Comparison of ENCODE assay signal across 1 cellular context in the genomic region with DNA sequence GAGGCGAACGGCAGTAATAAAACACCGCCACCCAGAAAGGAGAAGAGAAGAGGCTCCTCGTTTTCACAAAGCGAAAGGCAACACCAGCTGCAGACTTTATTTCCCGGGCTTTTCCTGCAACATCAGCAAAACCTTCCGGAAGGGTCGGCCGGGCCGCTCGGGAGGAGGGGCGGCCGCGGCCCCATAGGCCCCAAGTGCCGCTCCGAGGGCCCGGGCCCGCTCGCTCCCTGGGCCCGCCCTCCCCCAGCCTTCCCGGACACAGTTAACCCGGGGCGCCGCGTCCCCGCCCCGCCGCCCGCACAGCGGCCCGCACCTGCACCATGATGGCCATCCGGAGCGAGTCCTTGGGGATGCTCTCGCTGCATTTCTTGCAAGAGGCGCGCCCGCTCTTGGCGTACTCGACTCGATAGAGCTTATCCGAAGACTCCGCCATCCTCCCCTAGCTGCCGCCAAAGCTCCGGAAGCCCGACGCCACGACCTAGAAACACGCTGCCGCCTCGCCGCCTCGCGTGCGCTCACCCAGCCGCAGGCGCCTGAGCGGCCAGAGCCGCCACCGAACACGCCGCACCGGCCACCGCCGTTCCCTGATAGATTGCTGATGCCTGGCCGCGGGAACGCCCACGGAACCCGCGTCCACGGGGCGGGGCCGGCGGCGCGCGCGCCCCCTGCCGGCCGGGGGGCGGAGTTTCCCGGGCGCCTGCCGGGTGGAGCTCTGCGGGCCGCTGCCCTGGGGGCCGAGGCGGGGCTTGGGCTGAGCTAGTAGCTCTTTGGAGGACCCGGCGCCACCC.
TF ChIP-seq lines count a peak whose summit lies in the region.

A gene (minus strand): TSS at position 597 of the 788 bp plus-strand sequence. CDS start 164 bp downstream, at position 433.

TF ChIP-seq in HepG2, 621 proteins besides CTCF, POLR2A, EP300 and RAD21 (continued from another document and continues in another):
- TF ChIP-seq ZNF34 (CRISPR knock-in tag; IDR thresholded peaks at IDR 0.05; ENCODE audit: borderline replicate concordance) = 0 out of 2 replicates have a peak, but pooled peaks have one; percentile 54
- 0 out of 2 replicates have a peak, but pooled peaks have one; percentile 35 for TF ChIP-seq HIVEP1 (CRISPR knock-in tag; IDR thresholded peaks at IDR 0.05)
- TF ChIP-seq NKX3-1 (CRISPR knock-in tag; IDR thresholded peaks at IDR 0.05) = peak; percentile 84; the same call in 1 of the 2 replicates
- TF ChIP-seq, protein P1, sequence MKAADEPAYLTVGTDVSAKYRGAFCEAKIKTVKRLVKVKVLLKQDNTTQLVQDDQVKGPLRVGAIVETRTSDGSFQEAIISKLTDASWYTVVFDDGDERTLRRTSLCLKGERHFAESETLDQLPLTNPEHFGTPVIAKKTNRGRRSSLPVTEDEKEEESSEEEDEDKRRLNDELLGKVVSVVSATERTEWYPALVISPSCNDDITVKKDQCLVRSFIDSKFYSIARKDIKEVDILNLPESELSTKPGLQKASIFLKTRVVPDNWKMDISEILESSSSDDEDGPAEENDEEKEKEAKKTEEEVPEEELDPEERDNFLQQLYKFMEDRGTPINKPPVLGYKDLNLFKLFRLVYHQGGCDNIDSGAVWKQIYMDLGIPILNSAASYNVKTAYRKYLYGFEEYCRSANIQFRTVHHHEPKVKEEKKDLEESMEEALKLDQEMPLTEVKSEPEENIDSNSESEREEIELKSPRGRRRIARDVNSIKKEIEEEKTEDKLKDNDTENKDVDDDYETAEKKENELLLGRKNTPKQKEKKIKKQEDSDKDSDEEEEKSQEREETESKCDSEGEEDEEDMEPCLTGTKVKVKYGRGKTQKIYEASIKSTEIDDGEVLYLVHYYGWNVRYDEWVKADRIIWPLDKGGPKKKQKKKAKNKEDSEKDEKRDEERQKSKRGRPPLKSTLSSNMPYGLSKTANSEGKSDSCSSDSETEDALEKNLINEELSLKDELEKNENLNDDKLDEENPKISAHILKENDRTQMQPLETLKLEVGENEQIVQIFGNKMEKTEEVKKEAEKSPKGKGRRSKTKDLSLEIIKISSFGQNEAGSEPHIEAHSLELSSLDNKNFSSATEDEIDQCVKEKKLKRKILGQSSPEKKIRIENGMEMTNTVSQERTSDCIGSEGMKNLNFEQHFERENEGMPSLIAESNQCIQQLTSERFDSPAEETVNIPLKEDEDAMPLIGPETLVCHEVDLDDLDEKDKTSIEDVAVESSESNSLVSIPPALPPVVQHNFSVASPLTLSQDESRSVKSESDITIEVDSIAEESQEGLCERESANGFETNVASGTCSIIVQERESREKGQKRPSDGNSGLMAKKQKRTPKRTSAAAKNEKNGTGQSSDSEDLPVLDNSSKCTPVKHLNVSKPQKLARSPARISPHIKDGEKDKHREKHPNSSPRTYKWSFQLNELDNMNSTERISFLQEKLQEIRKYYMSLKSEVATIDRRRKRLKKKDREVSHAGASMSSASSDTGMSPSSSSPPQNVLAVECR (CRISPR knock-in tag; IDR thresholded peaks at IDR 0.05; ENCODE audit: borderline replicate concordance) = peak; percentile 85
- TF ChIP-seq ZSCAN30 (CRISPR knock-in tag; IDR thresholded peaks at IDR 0.05) = 0 out of 2 replicates have a peak, but pooled peaks have one; percentile 45
- TF ChIP-seq KLF12 (CRISPR knock-in tag; IDR thresholded peaks at IDR 0.05; ENCODE audit: borderline replicate concordance) = peak; percentile 93
- peak; percentile 57; the same call in 1 of the 2 replicates for TF ChIP-seq ZNF768 (CRISPR knock-in tag; IDR thresholded peaks at IDR 0.05)
- no peak for TF ChIP-seq SOX13 (IDR thresholded peaks at IDR 0.05)
- TF ChIP-seq SOX13 (CRISPR knock-in tag; conservative IDR thresholded peaks at IDR 0.05 in 1 of 2, IDR thresholded peaks at IDR 0.05 in 1 of 2) = peak in 1 of 2 experiments; percentile 35; a peak in 1 of 4 replicates
- peak; percentile 60; the same call in 1 of the 2 replicates for TF ChIP-seq ZNF556 (CRISPR knock-in tag; IDR thresholded peaks at IDR 0.05; ENCODE audit: borderline replicate concordance)
- peak; percentile 49; the same call in 1 of the 2 replicates for TF ChIP-seq ZNF878 (CRISPR knock-in tag; IDR thresholded peaks at IDR 0.05)
- TF ChIP-seq NR1H2 (CRISPR knock-in tag; IDR thresholded peaks at IDR 0.05; ENCODE audit: borderline replicate concordance, low read depth) = peak; percentile 68; the same call in 1 of the 2 replicates
- TF ChIP-seq KMT2A (CRISPR knock-in tag; IDR thresholded peaks at IDR 0.05) = peak; percentile 86
- TF ChIP-seq, protein P2, sequence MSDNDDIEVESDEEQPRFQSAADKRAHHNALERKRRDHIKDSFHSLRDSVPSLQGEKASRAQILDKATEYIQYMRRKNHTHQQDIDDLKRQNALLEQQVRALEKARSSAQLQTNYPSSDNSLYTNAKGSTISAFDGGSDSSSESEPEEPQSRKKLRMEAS (IDR thresholded peaks at IDR 0.05) = peak; percentile 85
- peak; percentile 75; the same call in 1 of the 2 replicates for TF ChIP-seq KDM5B (CRISPR knock-in tag; IDR thresholded peaks at IDR 0.05; ENCODE audit: borderline replicate concordance)
- no peak for TF ChIP-seq MATR3 (CRISPR knock-in tag; IDR thresholded peaks at IDR 0.05)
- TF ChIP-seq POLR2G (IDR thresholded peaks at IDR 0.05; ENCODE audit: low read depth, low read length) = peak; percentile 80
- peak; percentile 81 for TF ChIP-seq GABPB1 (CRISPR knock-in tag; IDR thresholded peaks at IDR 0.05)
- peak; percentile 79; the same call in 1 of the 2 replicates for TF ChIP-seq ZNF160 (CRISPR knock-in tag; IDR thresholded peaks at IDR 0.05)
- TF ChIP-seq, protein P3, sequence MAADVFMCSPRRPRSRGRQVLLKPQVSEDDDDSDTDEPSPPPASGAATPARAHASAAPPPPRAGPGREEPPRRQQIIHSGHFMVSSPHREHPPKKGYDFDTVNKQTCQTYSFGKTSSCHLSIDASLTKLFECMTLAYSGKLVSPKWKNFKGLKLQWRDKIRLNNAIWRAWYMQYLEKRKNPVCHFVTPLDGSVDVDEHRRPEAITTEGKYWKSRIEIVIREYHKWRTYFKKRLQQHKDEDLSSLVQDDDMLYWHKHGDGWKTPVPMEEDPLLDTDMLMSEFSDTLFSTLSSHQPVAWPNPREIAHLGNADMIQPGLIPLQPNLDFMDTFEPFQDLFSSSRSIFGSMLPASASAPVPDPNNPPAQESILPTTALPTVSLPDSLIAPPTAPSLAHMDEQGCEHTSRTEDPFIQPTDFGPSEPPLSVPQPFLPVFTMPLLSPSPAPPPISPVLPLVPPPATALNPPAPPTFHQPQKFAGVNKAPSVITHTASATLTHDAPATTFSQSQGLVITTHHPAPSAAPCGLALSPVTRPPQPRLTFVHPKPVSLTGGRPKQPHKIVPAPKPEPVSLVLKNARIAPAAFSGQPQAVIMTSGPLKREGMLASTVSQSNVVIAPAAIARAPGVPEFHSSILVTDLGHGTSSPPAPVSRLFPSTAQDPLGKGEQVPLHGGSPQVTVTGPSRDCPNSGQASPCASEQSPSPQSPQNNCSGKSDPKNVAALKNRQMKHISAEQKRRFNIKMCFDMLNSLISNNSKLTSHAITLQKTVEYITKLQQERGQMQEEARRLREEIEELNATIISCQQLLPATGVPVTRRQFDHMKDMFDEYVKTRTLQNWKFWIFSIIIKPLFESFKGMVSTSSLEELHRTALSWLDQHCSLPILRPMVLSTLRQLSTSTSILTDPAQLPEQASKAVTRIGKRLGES (CRISPR knock-in tag; IDR thresholded peaks at IDR 0.05; ENCODE audit: borderline replicate concordance) = 0 out of 2 replicates have a peak, but pooled peaks have one; percentile 34
- TF ChIP-seq, protein P4, sequence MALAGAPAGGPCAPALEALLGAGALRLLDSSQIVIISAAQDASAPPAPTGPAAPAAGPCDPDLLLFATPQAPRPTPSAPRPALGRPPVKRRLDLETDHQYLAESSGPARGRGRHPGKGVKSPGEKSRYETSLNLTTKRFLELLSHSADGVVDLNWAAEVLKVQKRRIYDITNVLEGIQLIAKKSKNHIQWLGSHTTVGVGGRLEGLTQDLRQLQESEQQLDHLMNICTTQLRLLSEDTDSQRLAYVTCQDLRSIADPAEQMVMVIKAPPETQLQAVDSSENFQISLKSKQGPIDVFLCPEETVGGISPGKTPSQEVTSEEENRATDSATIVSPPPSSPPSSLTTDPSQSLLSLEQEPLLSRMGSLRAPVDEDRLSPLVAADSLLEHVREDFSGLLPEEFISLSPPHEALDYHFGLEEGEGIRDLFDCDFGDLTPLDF (CRISPR knock-in tag; IDR thresholded peaks at IDR 0.05) = peak; percentile 41
- peak; percentile 63 for TF ChIP-seq RBM39 (IDR thresholded peaks at IDR 0.05; ENCODE audit: low read depth, low read length, poor library complexity, severe bottlenecking)
- TF ChIP-seq MXD4 (CRISPR knock-in tag; IDR thresholded peaks at IDR 0.05) = peak; percentile 55; the same call in 1 of the 2 replicates
- peak; percentile 64; the same call in 1 of the 2 replicates for TF ChIP-seq ZNF749 (CRISPR knock-in tag; IDR thresholded peaks at IDR 0.05; ENCODE audit: borderline replicate concordance)
- peak; percentile 54 for TF ChIP-seq YY1 (IDR thresholded peaks at IDR 0.05; ENCODE audit: insufficient read depth, insufficient replicate concordance, low read depth, low read length)
- peak; percentile 77; the same call in 1 of the 2 replicates for TF ChIP-seq ZSCAN29 (CRISPR knock-in tag; conservative IDR thresholded peaks at IDR 0.05)
- no peak for TF ChIP-seq JDP2 (CRISPR knock-in tag; IDR thresholded peaks at IDR 0.05; ENCODE audit: borderline replicate concordance)
- no peak for TF ChIP-seq TOE1 (CRISPR knock-in tag; IDR thresholded peaks at IDR 0.05)
- no peak for TF ChIP-seq ZSCAN12 (CRISPR knock-in tag; IDR thresholded peaks at IDR 0.05)
- TF ChIP-seq ZNF333 (CRISPR knock-in tag; IDR thresholded peaks at IDR 0.05; ENCODE audit: borderline replicate concordance) = peak; percentile 76; the same call in 1 of the 2 replicates
- TF ChIP-seq ZNF230 (CRISPR knock-in tag; IDR thresholded peaks at IDR 0.05) = peak; percentile 47; the same call in 1 of the 2 replicates
- peak; percentile 91 for TF ChIP-seq ZFY (CRISPR knock-in tag; IDR thresholded peaks at IDR 0.05)
- TF ChIP-seq SOX5 (CRISPR knock-in tag; IDR thresholded peaks at IDR 0.05; ENCODE audit: borderline replicate concordance) = no peak
- TF ChIP-seq, protein P5, sequence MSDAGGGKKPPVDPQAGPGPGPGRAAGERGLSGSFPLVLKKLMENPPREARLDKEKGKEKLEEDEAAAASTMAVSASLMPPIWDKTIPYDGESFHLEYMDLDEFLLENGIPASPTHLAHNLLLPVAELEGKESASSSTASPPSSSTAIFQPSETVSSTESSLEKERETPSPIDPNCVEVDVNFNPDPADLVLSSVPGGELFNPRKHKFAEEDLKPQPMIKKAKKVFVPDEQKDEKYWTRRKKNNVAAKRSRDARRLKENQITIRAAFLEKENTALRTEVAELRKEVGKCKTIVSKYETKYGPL (CRISPR knock-in tag; IDR thresholded peaks at IDR 0.05) = 0 out of 2 replicates have a peak, but pooled peaks have one; percentile 22
- no peak for TF ChIP-seq ZNF841 (CRISPR knock-in tag; IDR thresholded peaks at IDR 0.05; ENCODE audit: borderline replicate concordance)
- peak; percentile 82 for TF ChIP-seq HOXA3 (CRISPR knock-in tag; IDR thresholded peaks at IDR 0.05)
- TF ChIP-seq, protein P6, sequence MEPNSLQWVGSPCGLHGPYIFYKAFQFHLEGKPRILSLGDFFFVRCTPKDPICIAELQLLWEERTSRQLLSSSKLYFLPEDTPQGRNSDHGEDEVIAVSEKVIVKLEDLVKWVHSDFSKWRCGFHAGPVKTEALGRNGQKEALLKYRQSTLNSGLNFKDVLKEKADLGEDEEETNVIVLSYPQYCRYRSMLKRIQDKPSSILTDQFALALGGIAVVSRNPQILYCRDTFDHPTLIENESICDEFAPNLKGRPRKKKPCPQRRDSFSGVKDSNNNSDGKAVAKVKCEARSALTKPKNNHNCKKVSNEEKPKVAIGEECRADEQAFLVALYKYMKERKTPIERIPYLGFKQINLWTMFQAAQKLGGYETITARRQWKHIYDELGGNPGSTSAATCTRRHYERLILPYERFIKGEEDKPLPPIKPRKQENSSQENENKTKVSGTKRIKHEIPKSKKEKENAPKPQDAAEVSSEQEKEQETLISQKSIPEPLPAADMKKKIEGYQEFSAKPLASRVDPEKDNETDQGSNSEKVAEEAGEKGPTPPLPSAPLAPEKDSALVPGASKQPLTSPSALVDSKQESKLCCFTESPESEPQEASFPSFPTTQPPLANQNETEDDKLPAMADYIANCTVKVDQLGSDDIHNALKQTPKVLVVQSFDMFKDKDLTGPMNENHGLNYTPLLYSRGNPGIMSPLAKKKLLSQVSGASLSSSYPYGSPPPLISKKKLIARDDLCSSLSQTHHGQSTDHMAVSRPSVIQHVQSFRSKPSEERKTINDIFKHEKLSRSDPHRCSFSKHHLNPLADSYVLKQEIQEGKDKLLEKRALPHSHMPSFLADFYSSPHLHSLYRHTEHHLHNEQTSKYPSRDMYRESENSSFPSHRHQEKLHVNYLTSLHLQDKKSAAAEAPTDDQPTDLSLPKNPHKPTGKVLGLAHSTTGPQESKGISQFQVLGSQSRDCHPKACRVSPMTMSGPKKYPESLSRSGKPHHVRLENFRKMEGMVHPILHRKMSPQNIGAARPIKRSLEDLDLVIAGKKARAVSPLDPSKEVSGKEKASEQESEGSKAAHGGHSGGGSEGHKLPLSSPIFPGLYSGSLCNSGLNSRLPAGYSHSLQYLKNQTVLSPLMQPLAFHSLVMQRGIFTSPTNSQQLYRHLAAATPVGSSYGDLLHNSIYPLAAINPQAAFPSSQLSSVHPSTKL (CRISPR knock-in tag; IDR thresholded peaks at IDR 0.05) = peak; percentile 42; the same call in 1 of the 2 replicates
- peak; percentile 56; the same call in 1 of the 2 replicates for TF ChIP-seq HOXA5 (CRISPR knock-in tag; IDR thresholded peaks at IDR 0.05)
- TF ChIP-seq BCL6 (CRISPR knock-in tag; IDR thresholded peaks at IDR 0.05) = peak; percentile 10; the same call in 1 of the 2 replicates
